In the genomic region with DNA sequence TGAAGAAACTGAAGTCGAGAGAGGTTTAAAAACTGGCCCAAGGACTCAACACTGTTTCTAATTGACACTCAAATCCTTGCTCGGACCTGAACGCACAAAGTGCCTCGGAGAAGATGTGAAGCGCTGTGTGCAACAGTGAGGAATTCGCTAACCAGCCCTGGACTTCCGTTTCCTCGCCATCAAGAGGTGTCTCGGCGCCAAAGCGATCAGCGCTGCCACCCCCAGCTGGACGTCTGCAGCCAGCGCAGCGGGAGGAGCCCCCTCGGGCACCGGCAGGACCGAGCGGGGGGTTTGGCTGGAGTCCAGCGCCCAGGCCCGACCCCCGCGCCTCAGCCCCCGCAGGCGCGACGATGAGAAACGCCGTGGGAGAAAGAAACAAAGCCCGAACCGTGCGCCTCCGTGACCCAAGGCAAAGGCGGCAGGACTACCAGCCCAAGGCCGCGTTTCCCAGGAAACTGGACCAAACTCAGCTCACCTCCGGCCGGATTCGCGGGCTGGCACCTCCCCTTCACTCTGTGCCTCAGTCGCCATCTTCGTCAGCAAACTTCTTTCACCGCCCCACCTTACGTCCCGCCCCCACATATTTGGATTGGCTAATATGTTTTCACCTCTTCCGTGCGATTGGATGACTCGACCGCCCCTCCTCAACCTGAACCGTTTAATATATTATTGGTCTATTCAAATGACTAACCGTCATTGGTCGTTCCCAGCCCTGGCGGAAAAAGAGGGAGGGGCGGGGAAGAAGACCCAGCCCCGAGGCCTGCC, we compare ENCODE assay signal across 8 cellular contexts. TPM values are rescaled to one million over a fixed set of nuclear protein-coding genes. Genes with fewer than 3 reads are reported as not detected.
DNase-seq lines count a peak whose midpoint lies in the region; ATAC-seq, FAIRE-seq and TF ChIP-seq lines count a peak whose summit lies in the region.

A gene with protein sequence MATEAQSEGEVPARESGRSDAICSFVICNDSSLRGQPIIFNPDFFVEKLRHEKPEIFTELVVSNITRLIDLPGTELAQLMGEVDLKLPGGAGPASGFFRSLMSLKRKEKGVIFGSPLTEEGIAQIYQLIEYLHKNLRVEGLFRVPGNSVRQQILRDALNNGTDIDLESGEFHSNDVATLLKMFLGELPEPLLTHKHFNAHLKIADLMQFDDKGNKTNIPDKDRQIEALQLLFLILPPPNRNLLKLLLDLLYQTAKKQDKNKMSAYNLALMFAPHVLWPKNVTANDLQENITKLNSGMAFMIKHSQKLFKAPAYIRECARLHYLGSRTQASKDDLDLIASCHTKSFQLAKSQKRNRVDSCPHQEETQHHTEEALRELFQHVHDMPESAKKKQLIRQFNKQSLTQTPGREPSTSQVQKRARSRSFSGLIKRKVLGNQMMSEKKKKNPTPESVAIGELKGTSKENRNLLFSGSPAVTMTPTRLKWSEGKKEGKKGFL (minus strand): TSS at position 541 of the 765 bp plus-strand sequence. CDS start 10 bp downstream, at position 531.

- no peak for FAIRE-seq in bronchial epithelial cell (lab: Jason Lieb, UNC)

- H3K27me3 ChIP-seq in WERI-Rb-1 (ENCODE audit: insufficient read depth, low read depth, severe bottlenecking) = no peaks in the 10 kb centered on the region
- H3K27me3 ChIP-seq in bronchial epithelial cell (ENCODE audit: control insufficient read depth, insufficient read depth, low read length) = no peaks in the 10 kb centered on the region
- no peaks in the 10 kb centered on the region for H3K27me3 ChIP-seq in iPS-20b (ENCODE audit: insufficient read depth, low read length)

- ATAC-seq in GM18873 (IDR thresholded peaks at IDR 0.05; ENCODE audit: low FRiP score, unreplicated experiment) = peak; percentile 96
- ATAC-seq in HG03139 (IDR thresholded peaks at IDR 0.05; ENCODE audit: unreplicated experiment) = peak; percentile 95

- H3K9me3 ChIP-seq in WERI-Rb-1 (ENCODE audit: severe bottlenecking) (no peaks in the 10 kb centered on the region), iPS-20b (ENCODE audit: insufficient read depth, low read depth, low read length) (no peaks in the 10 kb centered on the region)

- peak; percentile 99 for DNase-seq in AG08395 (ENCODE audit: low spot score)
- DNase-seq in NCI-H2227 (lab: John Stamatoyannopoulos, UW; ENCODE audit: unreplicated experiment) = peak; percentile 94
- peak; percentile 98 for DNase-seq in WERI-Rb-1
- DNase-seq in bronchial epithelial cell (ENCODE audit: low read depth) = peak; percentile 97

- peak within 1 kb of the TSS; percentile 83 for H3K9ac ChIP-seq in iPS-20b (ENCODE audit: low read depth, low read length)

- TF ChIP-seq CTCF in WERI-Rb-1 (IDR thresholded peaks at IDR 0.05; ENCODE audit: low read depth, low read length) = peak; percentile 37
- TF ChIP-seq CTCF in bronchial epithelial cell (IDR thresholded peaks at IDR 0.05; ENCODE audit: insufficient read depth, low read length, severe bottlenecking) = peak; percentile 22

- H3K4me3 ChIP-seq in WERI-Rb-1 (ENCODE audit: low read depth, low read length) = peak within 1 kb of the TSS; percentile 91
- peak within 1 kb of the TSS; percentile 88 for H3K4me3 ChIP-seq in bronchial epithelial cell (ENCODE audit: low read depth, low read length)
- peak within 1 kb of the TSS; percentile 84 for H3K4me3 ChIP-seq in iPS-20b (ENCODE audit: low read length)
- H3K4me3 ChIP-seq in skin epidermis = peak within 1 kb of the TSS; percentile 66 to 94 (median 83)

- H3K36me3 ChIP-seq in WERI-Rb-1 = peaks cover 9% of the 10 kb centered on the region
- H3K36me3 ChIP-seq in bronchial epithelial cell (ENCODE audit: control insufficient read depth, insufficient read depth, low read length) = no peaks in the 10 kb centered on the region
- peaks cover 8% of the 10 kb centered on the region; the same call in 1 of the 2 replicates for H3K36me3 ChIP-seq in iPS-20b (ENCODE audit: insufficient read depth, low read depth, low read length)

- peaks cover 3% of the 10 kb centered on the region; the same call in 1 of the 2 replicates for H3K4me1 ChIP-seq in iPS-20b (ENCODE audit: insufficient read depth, low read length)

- peak within 1 kb of the TSS; percentile 97 for H3K27ac ChIP-seq in WERI-Rb-1
- peak within 1 kb of the TSS; percentile 77 for H3K27ac ChIP-seq in iPS-20b (ENCODE audit: low read length)
- peak within 1 kb of the TSS; percentile 65 to 95 (median 88) for H3K27ac ChIP-seq in skin epidermis

RNA-seq across cellular contexts. Expression of the gene that starts here (rescaled TPM):
- 4.7 and 6.7 TPM in 2 replicates for total RNA-seq in bronchial epithelial cell

Comparison
In these comparisons a context has a peak if more than half of its experiments do, and no peak if none do; other contexts are left out.
1. Peak in every context shown above with its lines: DNase-seq, ATAC-seq, H3K4me3 ChIP-seq and H3K27ac ChIP-seq.